1 cellular context compared by ENCODE assay signal in genomic region chr7:27900006-27900405, GRCh38.
TF ChIP-seq lines count a peak whose summit lies in the region.

No MANE protein-coding gene starts in this region.

TF ChIP-seq in IMR-90, 13 proteins besides CTCF, POLR2A, EP300 and RAD21:
- TF ChIP-seq NFE2L2 (IDR thresholded peaks at IDR 0.05; ENCODE audit: low read depth, low read length) (no peak), MAZ (IDR thresholded peaks at IDR 0.05; ENCODE audit: borderline replicate concordance, low read depth, low read length) (no peak), ELK1 (IDR thresholded peaks at IDR 0.05; ENCODE audit: borderline replicate concordance, low read depth, low read length) (no peak), BHLHE40 (IDR thresholded peaks at IDR 0.05; ENCODE audit: low read depth, low read length) (no peak), CEBPB (IDR thresholded peaks at IDR 0.05; ENCODE audit: low read depth, low read length) (no peak), CHD1 (IDR thresholded peaks at IDR 0.05; ENCODE audit: low read depth, low read length) (no peak), MAFK (IDR thresholded peaks at IDR 0.05; ENCODE audit: low read depth, low read length) (no peak), RFX5 (IDR thresholded peaks at IDR 0.05; ENCODE audit: low read depth, low read length) (no peak), SMC3 (IDR thresholded peaks at IDR 0.05; ENCODE audit: low read depth, low read length) (no peak), RCOR1 (IDR thresholded peaks at IDR 0.05; ENCODE audit: insufficient replicate concordance, low read length) (no peak), MXI1 (IDR thresholded peaks at IDR 0.05; ENCODE audit: borderline replicate concordance, low read depth, low read length) (no peak), USF2 (IDR thresholded peaks at IDR 0.05; ENCODE audit: low read depth, low read length) (no peak), FOS (IDR thresholded peaks at IDR 0.05; ENCODE audit: low read depth, low read length) (no peak)
